ENCODE assay signal across 17 cellular contexts in the genomic region with DNA sequence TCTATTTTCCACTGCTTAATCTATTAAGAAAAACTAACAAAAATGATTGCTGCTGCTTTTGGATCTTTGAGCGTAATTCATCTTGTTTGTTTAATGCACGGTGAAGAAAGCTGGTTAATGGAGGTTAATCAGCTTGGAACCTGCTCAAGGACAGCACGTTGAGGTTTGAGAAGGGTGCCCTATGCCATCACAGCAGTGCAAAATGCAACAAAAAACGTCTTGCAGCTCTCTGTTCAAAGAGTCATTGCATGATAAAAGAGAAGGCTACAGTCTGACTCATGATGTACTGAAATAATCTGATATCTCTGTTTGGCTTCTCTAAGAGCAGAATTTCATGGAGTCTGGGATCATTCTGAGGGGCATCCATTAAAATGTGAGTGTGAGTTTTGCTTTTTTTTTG.
DNase-seq lines count a peak whose midpoint lies in the region; ATAC-seq and TF ChIP-seq lines count a peak whose summit lies in the region.
"Had no signal": no experiment of that assay in that cellular context is flagged by ENCODE, and none has a peak within 500 bp of the region (broad histone marks: within the 10 kb centered on the region; RNA-seq: fewer than 3 reads in every experiment).

No MANE protein-coding gene starts in this region.

- no peak overlapping the region for H3K4ac ChIP-seq in H9 (ENCODE audit: low read depth, low read length)

- no peaks in the 10 kb centered on the region for H3K9me3 Mint-ChIP-seq in natural killer cell treated with Interleukin-12 subunit alpha and Interleukin-12 subunit beta and Interleukin-15 and Interleukin-18, amount 100 ng/mL, for 72 hours
- H3K9me3 Mint-ChIP-seq in natural killer cell (no peaks in the 10 kb centered on the region), H9 (no peaks in the 10 kb centered on the region)
- peaks cover under 1% of the 10 kb centered on the region for H3K9me3 Mint-ChIP-seq in activated naive CD4-positive, alpha-beta T cell treated with anti-CD3 and anti-CD28 coated beads, Interleukin-2, amount 10 ng/mL, durations not matched to agents 7 days and 5 days
- H3K9me3 Mint-ChIP-seq: central memory CD8-positive, alpha-beta T cell had no signal

- H3K36me3 ChIP-seq in vagina (no peaks in the 10 kb centered on the region), uterus (no peaks in the 10 kb centered on the region)
- H3K36me3 ChIP-seq: lower lobe of right lung, thyroid gland had no signal

- no peak overlapping the region for H2BK12ac ChIP-seq in H9 (ENCODE audit: insufficient read length, low read depth, low read length)

- CTCF ChIA-PET in activated naive CD4-positive, alpha-beta T cell treated with anti-CD3 and anti-CD28 coated beads, Interleukin-2, amount 10 ng/mL, durations not matched to agents 7 days and 5 days (lab: Charles Lee), result interaction anchor here (0.7 to 2.5 kb wide), 6 partner anchors 16 to 740 kb away, joined by 3 to 10 read pairs (median 4); no protein-coding TSS in a partner anchor

- H2AK5ac ChIP-seq in H9 (ENCODE audit: insufficient read length, low read length), result no peak overlapping the region

- ATAC-seq in natural killer cell treated with Interleukin-12 subunit alpha and Interleukin-12 subunit beta and Interleukin-15 and Interleukin-18, amount 100 ng/mL, for 72 hours, result peak in 1 of 2 donors; percentile 64
- ATAC-seq in natural killer cell (no peak), T-helper 17 cell (no peak)
- ATAC-seq: HepG2, lower lobe of right lung had no signal

- no peak overlapping the region for H4K91ac ChIP-seq in H9 (ENCODE audit: insufficient read length, low read depth, low read length)

- H3K18ac ChIP-seq in H9 (ENCODE audit: insufficient read length, low read depth, low read length), result no peak overlapping the region

- H3K4me3 Mint-ChIP-seq in natural killer cell treated with Interleukin-12 subunit alpha and Interleukin-12 subunit beta and Interleukin-15 and Interleukin-18, amount 100 ng/mL, for 72 hours, result peak overlapping the region; percentile 43
- H3K4me3 Mint-ChIP-seq in natural killer cell (no peak overlapping the region), T-helper 17 cell (peak overlapping the region; percentile 33), H9 (no peak overlapping the region)
- no peak overlapping the region for H3K4me3 Mint-ChIP-seq in activated naive CD4-positive, alpha-beta T cell treated with anti-CD3 and anti-CD28 coated beads, Interleukin-2, amount 10 ng/mL, durations not matched to agents 7 days and 5 days
- H3K4me3 Mint-ChIP-seq: B cell had no signal

- no peak overlapping the region for H3T11ph ChIP-seq in H9 (ENCODE audit: low read length)

- no peak overlapping the region for H3K56ac ChIP-seq in H9 (ENCODE audit: insufficient read length, low read depth, low read length)

- peaks cover 0 to 1% of the 10 kb centered on the region in 2 donors for H3K27me3 Mint-ChIP-seq in natural killer cell treated with Interleukin-12 subunit alpha and Interleukin-12 subunit beta and Interleukin-15 and Interleukin-18, amount 100 ng/mL, for 72 hours
- H3K27me3 Mint-ChIP-seq in natural killer cell (ENCODE audit: low read depth in 2 of 2) (peaks cover 0 to 3% of the 10 kb centered on the region in 2 donors), T-helper 17 cell (peaks cover 9% of the 10 kb centered on the region), H9 (ENCODE audit: low read depth) (no peaks in the 10 kb centered on the region)
- peaks cover 28% of the 10 kb centered on the region for H3K27me3 Mint-ChIP-seq in activated naive CD4-positive, alpha-beta T cell treated with anti-CD3 and anti-CD28 coated beads, Interleukin-2, amount 10 ng/mL, durations not matched to agents 7 days and 5 days
- H3K27me3 Mint-ChIP-seq: central memory CD8-positive, alpha-beta T cell had no signal

- DNase-seq in natural killer cell treated with Interleukin-12 subunit alpha and Interleukin-12 subunit beta and Interleukin-15 and Interleukin-18, amount 100 ng/mL, for 72 hours (ENCODE audit: low spot score), result no peak
- DNase-seq in natural killer cell, result no peak
- DNase-seq in T-helper 17 cell, result no peak
- DNase-seq in fibroblast of mammary gland (ENCODE audit: low read depth), result peak; percentile 58
- DNase-seq in vagina (ENCODE audit: extremely low spot score in 2 of 2), result no peak
- DNase-seq in uterus, result no peak
- DNase-seq in activated naive CD4-positive, alpha-beta T cell treated with anti-CD3 and anti-CD28 coated beads, Interleukin-2, amount 10 ng/mL, durations not matched to agents 7 days and 5 days, result no peak
- DNase-seq in H9, result no peak
- DNase-seq: activated T-cell treated with anti-CD3 and anti-CD28 coated beads, Interleukin-2, amount 50 U/mL, for 1 hour; lower lobe of right lung; NCI-H187 treated with DMSO at 0.1 percent for 48 hours; PC-9; posterior cingulate gyrus; thyroid gland had no signal

- no peak overlapping the region for H2BK5ac ChIP-seq in H9 (ENCODE audit: insufficient read length, low read length)

- peaks cover 32% of the 10 kb centered on the region for H3K4me1 ChIP-seq in vagina
- no peaks in the 10 kb centered on the region for H3K4me1 ChIP-seq in uterus
- peaks cover under 1% of the 10 kb centered on the region; the same call in 1 of the 2 replicates for H3K4me1 ChIP-seq in H9 (ENCODE audit: insufficient read depth, low read length)
- H3K4me1 ChIP-seq: thyroid gland had no signal

- no peak overlapping the region for H2BK20ac ChIP-seq in H9 (ENCODE audit: low read depth, low read length, poor library complexity, severe bottlenecking)

- H3K4me3 ChIP-seq in fibroblast of mammary gland (ENCODE audit: control insufficient read depth, low read depth, low read length) (no peak overlapping the region), vagina (no peak overlapping the region), uterus (no peak overlapping the region)
- H3K4me3 ChIP-seq: lower lobe of right lung, PC-9, thyroid gland had no signal

- no peak overlapping the region for H3K4me2 ChIP-seq in H9 (ENCODE audit: insufficient read depth, insufficient read length, low read length)
- H3K4me2 ChIP-seq: PC-9 had no signal

- intact Hi-C loops in natural killer cell (cut with micrococcal nuclease) (loop anchor here (5.0 kb wide), 1 partner anchor 604 kb away; a partner anchor contains a TSS), vagina (cut with DNase I) (no loop called here), uterus (cut with DNase I; ENCODE audit: low total_unique reads) (no loop called here)

- H3K4me1 Mint-ChIP-seq in natural killer cell treated with Interleukin-12 subunit alpha and Interleukin-12 subunit beta and Interleukin-15 and Interleukin-18, amount 100 ng/mL, for 72 hours (ENCODE audit: low read depth in 2 of 2), result peaks cover 40 to 52% of the 10 kb centered on the region in 2 donors
- H3K4me1 Mint-ChIP-seq in natural killer cell, result peaks cover 21 to 28% of the 10 kb centered on the region in 2 donors
- H3K4me1 Mint-ChIP-seq in T-helper 17 cell, result peaks cover 28% of the 10 kb centered on the region
- peaks cover 29% of the 10 kb centered on the region for H3K4me1 Mint-ChIP-seq in activated naive CD4-positive, alpha-beta T cell treated with anti-CD3 and anti-CD28 coated beads, Interleukin-2, amount 10 ng/mL, durations not matched to agents 7 days and 5 days
- H3K4me1 Mint-ChIP-seq in H9, result peaks cover 20% of the 10 kb centered on the region in 2 experiments

- H4K20me1 ChIP-seq in H9 (ENCODE audit: control insufficient read depth, insufficient read depth, insufficient read length), result no peaks in the 10 kb centered on the region

- no peak overlapping the region for H4K8ac ChIP-seq in H9 (replicated peaks; ENCODE audit: insufficient read length, low read depth, low read length)

- H3K23ac ChIP-seq in H9 (ENCODE audit: insufficient read length, low read depth, low read length), result no peak overlapping the region

- no peaks in the 10 kb centered on the region for H3K27me3 ChIP-seq in vagina
- no peaks in the 10 kb centered on the region for H3K27me3 ChIP-seq in uterus
- H3K27me3 ChIP-seq in H9 (ENCODE audit: insufficient read depth, low read length), result no peaks in the 10 kb centered on the region
- H3K27me3 ChIP-seq: thyroid gland had no signal

- H3K14ac ChIP-seq in H9 (ENCODE audit: insufficient read depth, low read length), result no peak overlapping the region

- no peaks in the 10 kb centered on the region for H3K23me2 ChIP-seq in H9 (ENCODE audit: insufficient read length, low read depth, low read length, poor library complexity, severe bottlenecking)

- WGBS in H9 (ENCODE audit: extremely low coverage, insufficient read length, low lambda C conversion rate), result no CpG with 5 or more reads among the region's 4 CpGs

- peaks cover 6% of the 10 kb centered on the region for H3K36me3 Mint-ChIP-seq in natural killer cell treated with Interleukin-12 subunit alpha and Interleukin-12 subunit beta and Interleukin-15 and Interleukin-18, amount 100 ng/mL, for 72 hours
- H3K36me3 Mint-ChIP-seq in natural killer cell (no peaks in the 10 kb centered on the region), T-helper 17 cell (ENCODE audit: low read depth) (peaks cover 3% of the 10 kb centered on the region), H9 (ENCODE audit: insufficient read depth in 1 of 3, low read depth in 3 of 3) (no peaks in the 10 kb centered on the region)
- no peaks in the 10 kb centered on the region for H3K36me3 Mint-ChIP-seq in activated naive CD4-positive, alpha-beta T cell treated with anti-CD3 and anti-CD28 coated beads, Interleukin-2, amount 10 ng/mL, durations not matched to agents 7 days and 5 days

- no peak overlapping the region for H2BK15ac ChIP-seq in H9 (ENCODE audit: low read depth, low read length)

- H3K79me1 ChIP-seq in H9 (ENCODE audit: insufficient read depth, low read depth, low read length, poor library complexity, severe bottlenecking), result no peaks in the 10 kb centered on the region

- no peaks in the 10 kb centered on the region for H3K79me2 ChIP-seq in H9 (ENCODE audit: insufficient read depth, low read length)

- TF ChIP-seq POLR2A in vagina (IDR thresholded peaks at IDR 0.05), result no peak
- no peak for TF ChIP-seq POLR2A in uterus (IDR thresholded peaks at IDR 0.05)

- TF ChIP-seq CTCF in natural killer cell (IDR thresholded peaks at IDR 0.05), result no peak
- TF ChIP-seq CTCF in fibroblast of mammary gland (conservative IDR thresholded peaks at IDR 0.05; ENCODE audit: control insufficient read depth, insufficient read depth, low read depth, low read length), result no peak
- TF ChIP-seq CTCF in vagina (IDR thresholded peaks at IDR 0.05), result no peak
- no peak for TF ChIP-seq CTCF in uterus (IDR thresholded peaks at IDR 0.05)
- no peak for TF ChIP-seq CTCF in H9 (conservative IDR thresholded peaks at IDR 0.05)

- H4K5ac ChIP-seq in H9 (ENCODE audit: insufficient read length, low read depth, low read length), result no peak overlapping the region

- no peak overlapping the region for H2BK120ac ChIP-seq in H9 (ENCODE audit: low read depth, low read length, poor library complexity, severe bottlenecking)

- H3K9me3 ChIP-seq in T-helper 17 cell (ENCODE audit: control insufficient read depth, low read length, poor library complexity, severe bottlenecking) (no peaks in the 10 kb centered on the region), vagina (no peaks in the 10 kb centered on the region), uterus (no peaks in the 10 kb centered on the region), H9 (ENCODE audit: control insufficient read depth, low read depth, low read length) (no peaks in the 10 kb centered on the region)
- H3K9me3 ChIP-seq: lower lobe of right lung, thyroid gland had no signal

- no peak overlapping the region for H3K9ac ChIP-seq in H9 (ENCODE audit: extremely low read depth, insufficient read length, low read length)

- no peak overlapping the region for H2AFZ ChIP-seq in H9 (ENCODE audit: low read length)

- H3K27ac ChIP-seq in vagina (peak overlapping the region; percentile 45), uterus (peak overlapping the region in 1 of 2 donors; percentile 24), H9 (ENCODE audit: insufficient read length, low read depth, low read length) (no peak overlapping the region)
- H3K27ac ChIP-seq: lower lobe of right lung, PC-9, thyroid gland had no signal

- H3K27ac Mint-ChIP-seq in natural killer cell treated with Interleukin-12 subunit alpha and Interleukin-12 subunit beta and Interleukin-15 and Interleukin-18, amount 100 ng/mL, for 72 hours, result peak overlapping the region in 1 of 2 donors; percentile 74
- H3K27ac Mint-ChIP-seq in natural killer cell (peak overlapping the region in 1 of 2 donors; percentile 27), T-helper 17 cell (no peak overlapping the region), H9 (no peak overlapping the region)
- no peak overlapping the region for H3K27ac Mint-ChIP-seq in activated naive CD4-positive, alpha-beta T cell treated with anti-CD3 and anti-CD28 coated beads, Interleukin-2, amount 10 ng/mL, durations not matched to agents 7 days and 5 days
- H3K27ac Mint-ChIP-seq: B cell had no signal

Comparison
In these comparisons a context has a peak if more than half of its experiments do, and no peak if none do; other contexts are left out.
1. H3K4me3 Mint-ChIP-seq: peak in natural killer cell treated with Interleukin-12 subunit alpha and Interleukin-12 subunit beta and Interleukin-15 and Interleukin-18, amount 100 ng/mL, for 72 hours (single experiment) and T-helper 17 cell (single experiment); none in natural killer cell (single experiment), activated naive CD4-positive, alpha-beta T cell treated with anti-CD3 and anti-CD28 coated beads, Interleukin-2, amount 10 ng/mL, durations not matched to agents 7 days and 5 days (single experiment) and H9 (0 of 2).